Comparison of ENCODE assay signal across 23 cellular contexts in the genomic region with DNA sequence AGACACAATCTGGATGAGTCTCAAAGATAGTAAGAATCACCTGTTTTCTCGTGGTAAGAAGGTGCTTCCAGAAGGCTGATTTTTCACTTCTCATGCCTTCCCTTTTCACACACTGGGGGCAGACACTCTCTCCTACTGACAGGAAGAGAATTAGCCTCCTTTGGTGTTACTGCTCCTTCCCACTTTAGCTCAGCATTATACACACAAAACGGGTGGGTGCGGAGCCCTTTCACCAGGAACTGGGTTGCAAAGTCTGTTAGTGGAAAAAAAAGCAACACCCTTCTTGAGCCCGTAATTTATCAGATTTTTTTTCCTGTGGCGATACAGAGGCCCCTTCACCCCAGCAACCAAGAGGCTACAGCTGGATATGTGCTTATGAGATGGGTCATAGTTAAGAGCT. TPM values are rescaled to one million over a fixed set of nuclear protein-coding genes. Genes with fewer than 3 reads are reported as not detected.
DNase-seq lines count a peak whose midpoint lies in the region; ATAC-seq and TF ChIP-seq lines count a peak whose summit lies in the region.
"Had no signal": no experiment of that assay in that cellular context is flagged by ENCODE, and none has a peak within 500 bp of the region (broad histone marks: within the 10 kb centered on the region; RNA-seq: fewer than 3 reads in every experiment).

No MANE protein-coding gene starts in this region.

- peak overlapping the region; percentile 76 to 81 for H3K27ac ChIP-seq in right atrium auricular region
- H3K27ac ChIP-seq: 22Rv1; BLaER1 treated with 17β-estradiol and CSF1 and Interleukin-3, amounts not matched to agents 10 nM and 100 nM; GM23248 had no signal

- peaks cover 22% of the 10 kb centered on the region for H3K36me3 Mint-ChIP-seq in chondrocyte (ENCODE audit: low read depth)
- peaks cover 12% of the 10 kb centered on the region for H3K36me3 Mint-ChIP-seq in activated naive CD4-positive, alpha-beta T cell treated with anti-CD3 and anti-CD28 coated beads, Interleukin-2, amount 10 ng/mL, durations not matched to agents 7 days and 5 days

- no peak for DNase-seq in right atrium auricular region (ENCODE audit: low spot score)
- no peak for DNase-seq in Right ventricle myocardium superior
- DNase-seq in chondrocyte (ENCODE audit: low spot score): no peak
- DNase-seq in putamen (ENCODE audit: low spot score): peak; percentile 52
- DNase-seq in NCI-H748 treated with DMSO at 0.1 percent for 48 hours (lab: John Stamatoyannopoulos, UW): no peak
- no peak for DNase-seq in activated naive CD4-positive, alpha-beta T cell treated with anti-CD3 and anti-CD28 coated beads, Interleukin-2, amount 10 ng/mL, durations not matched to agents 7 days and 5 days
- DNase-seq: ACHN; AML-193; BE2C; CD4-positive, alpha-beta T cell; CD8-positive, alpha-beta memory T cell; DMS 273 treated with DMSO at 0.1 percent for 48 hours; DMS79; EL; GDM1; GM23248; H9 had no signal

- CTCF ChIA-PET in activated naive CD4-positive, alpha-beta T cell treated with anti-CD3 and anti-CD28 coated beads, Interleukin-2, amount 10 ng/mL, durations not matched to agents 7 days and 5 days (lab: Charles Lee): no interaction called here

- no peak overlapping the region for H3K4me3 ChIP-seq in right atrium auricular region
- H3K4me3 ChIP-seq: BLaER1 treated with 17β-estradiol and CSF1 and Interleukin-3, amounts not matched to agents 10 nM and 100 nM; GM12878; GM23248 had no signal

- peaks cover 53% of the 10 kb centered on the region for H3K4me1 Mint-ChIP-seq in chondrocyte (ENCODE audit: low read depth)
- H3K4me1 Mint-ChIP-seq in activated naive CD4-positive, alpha-beta T cell treated with anti-CD3 and anti-CD28 coated beads, Interleukin-2, amount 10 ng/mL, durations not matched to agents 7 days and 5 days: no peaks in the 10 kb centered on the region
- H3K4me1 Mint-ChIP-seq: CD14-positive monocyte; CD8-positive, alpha-beta memory T cell had no signal

- H3K4me1 ChIP-seq in right atrium auricular region: peaks cover 0 to 56% of the 10 kb centered on the region in 2 donors
- H3K4me1 ChIP-seq: BE2C; BLaER1 treated with 17β-estradiol and CSF1 and Interleukin-3, amounts not matched to agents 10 nM and 100 nM had no signal

- H3K4me3 Mint-ChIP-seq in chondrocyte (ENCODE audit: unreplicated experiment): no peak overlapping the region
- H3K4me3 Mint-ChIP-seq in activated naive CD4-positive, alpha-beta T cell treated with anti-CD3 and anti-CD28 coated beads, Interleukin-2, amount 10 ng/mL, durations not matched to agents 7 days and 5 days: no peak overlapping the region
- H3K4me3 Mint-ChIP-seq: CD14-positive monocyte; CD4-positive, alpha-beta T cell; CD8-positive, alpha-beta memory T cell; H9 had no signal

- intact Hi-C loops in Right ventricle myocardium superior (cut with DNase I): no loop called here

- H3K36me3 ChIP-seq in right atrium auricular region: peaks cover 8% of the 10 kb centered on the region
- H3K36me3 ChIP-seq: BE2C had no signal

- no peak for TF ChIP-seq CTCF in right atrium auricular region (IDR thresholded peaks at IDR 0.05)
- no peak for TF ChIP-seq CTCF in chondrocyte (IDR thresholded peaks at IDR 0.05)

- no peak for ATAC-seq in Right ventricle myocardium superior (ENCODE audit: poor library complexity)
- ATAC-seq in GM19455 (IDR thresholded peaks at IDR 0.05; ENCODE audit: unreplicated experiment): no peak
- ATAC-seq: GM12878, HCT116 had no signal

- H3K27ac Mint-ChIP-seq in chondrocyte (ENCODE audit: unreplicated experiment): peak overlapping the region; percentile 46
- no peak overlapping the region for H3K27ac Mint-ChIP-seq in activated naive CD4-positive, alpha-beta T cell treated with anti-CD3 and anti-CD28 coated beads, Interleukin-2, amount 10 ng/mL, durations not matched to agents 7 days and 5 days
- H3K27ac Mint-ChIP-seq: CD4-positive, alpha-beta T cell; H9 had no signal

- H3K9me3 ChIP-seq in right atrium auricular region: no peaks in the 10 kb centered on the region
- H3K9me3 ChIP-seq: BE2C; BLaER1 treated with 17β-estradiol and CSF1 and Interleukin-3, amounts not matched to agents 10 nM and 100 nM had no signal

- no peaks in the 10 kb centered on the region for H3K9me3 Mint-ChIP-seq in chondrocyte (ENCODE audit: low read depth)
- H3K9me3 Mint-ChIP-seq in activated naive CD4-positive, alpha-beta T cell treated with anti-CD3 and anti-CD28 coated beads, Interleukin-2, amount 10 ng/mL, durations not matched to agents 7 days and 5 days: no peaks in the 10 kb centered on the region
- H3K9me3 Mint-ChIP-seq: CD14-positive monocyte; CD4-positive, alpha-beta T cell; CD8-positive, alpha-beta memory T cell; H9 had no signal

- H3K27me3 ChIP-seq in right atrium auricular region: no peaks in the 10 kb centered on the region
- H3K27me3 ChIP-seq: BE2C; BLaER1 treated with 17β-estradiol and CSF1 and Interleukin-3, amounts not matched to agents 10 nM and 100 nM had no signal

- no peaks in the 10 kb centered on the region for H3K27me3 Mint-ChIP-seq in chondrocyte (ENCODE audit: low read depth)
- H3K27me3 Mint-ChIP-seq in activated naive CD4-positive, alpha-beta T cell treated with anti-CD3 and anti-CD28 coated beads, Interleukin-2, amount 10 ng/mL, durations not matched to agents 7 days and 5 days: no peaks in the 10 kb centered on the region
- H3K27me3 Mint-ChIP-seq: CD4-positive, alpha-beta T cell; CD8-positive, alpha-beta memory T cell had no signal

RNA-seq across cellular contexts. Expression of a gene that starts 48.2 kb away (rescaled TPM):
- 10 to 100 TPM; 66.9 to 85.1 TPM for total RNA-seq in right atrium auricular region
- 53.4 TPM for total RNA-seq in Right ventricle myocardium superior
- total RNA-seq in chondrocyte: 55.8 to 71.6 TPM (median 55.9 TPM) in 3 replicates
